Comparison of ENCODE assay signal across 8 cellular contexts in the genomic region with DNA sequence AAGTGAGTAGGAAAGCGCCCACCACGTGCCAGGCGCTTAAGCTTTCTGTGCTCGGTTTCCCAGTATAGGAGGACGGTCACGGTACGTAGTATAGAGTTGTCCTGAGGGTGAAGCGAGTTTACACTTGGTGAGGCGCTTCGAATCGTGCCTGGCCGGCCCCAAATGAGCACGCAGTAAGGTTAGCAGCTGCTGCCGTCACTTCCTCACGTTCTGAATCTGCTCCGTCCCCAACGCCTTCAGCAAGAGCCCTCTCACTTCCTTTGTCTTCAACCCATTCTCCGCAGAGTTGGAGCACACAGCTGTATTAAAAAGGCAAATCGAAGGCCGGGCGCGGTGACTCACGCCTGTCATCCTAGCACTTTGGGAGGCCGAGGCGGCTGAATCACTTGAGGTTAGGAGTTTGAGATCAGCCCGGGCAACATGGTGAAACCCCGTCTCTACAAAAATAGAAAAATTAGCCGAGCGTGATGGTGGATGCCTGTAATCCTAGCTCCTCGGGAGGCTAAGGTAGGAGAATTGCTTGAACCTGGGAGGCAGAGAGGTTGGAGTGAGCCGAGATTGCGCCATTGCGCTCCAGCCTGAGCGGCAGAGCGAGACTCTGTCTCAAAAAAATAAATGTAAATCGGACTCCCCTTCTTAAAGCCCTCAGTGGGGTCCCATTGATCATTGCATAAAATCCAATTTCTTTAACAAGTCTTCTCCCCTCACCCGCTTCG. TPM values are rescaled to one million over a fixed set of nuclear protein-coding genes. Genes with fewer than 3 reads are reported as not detected.
DNase-seq lines count a peak whose midpoint lies in the region; ATAC-seq and TF ChIP-seq lines count a peak whose summit lies in the region.

No MANE protein-coding gene starts in this region.

- peak overlapping the region; percentile 98 for H2AFZ ChIP-seq in GM23248

- peak overlapping the region; percentile 97 for H3K9ac ChIP-seq in GM23248
- peak overlapping the region; percentile 85 for H3K9ac ChIP-seq in adipocyte (ENCODE audit: low read length)

- H3K9me2 ChIP-seq in GM23248 (ENCODE audit: insufficient read depth) = no peaks in the 10 kb centered on the region

- in situ Hi-C loops in GM23248 (cut with MboI) = no loop called here

- H3K4me3 ChIP-seq in GM23248 = peak overlapping the region; percentile 90
- H3K4me3 ChIP-seq in adipocyte (ENCODE audit: low read length) = peak overlapping the region; percentile 97
- H3K4me3 ChIP-seq in right cardiac atrium (ENCODE audit: low read length) = peak overlapping the region; percentile 70
- peak overlapping the region; percentile 67 to 94 (median 76) for H3K4me3 ChIP-seq in sigmoid colon

- peak overlapping the region; percentile 98 for H3K4me2 ChIP-seq in GM23248 (ENCODE audit: unreplicated experiment)

- H3K9me3 ChIP-seq in GM23248 (ENCODE audit: low read depth) = no peaks in the 10 kb centered on the region
- H3K9me3 ChIP-seq in adipocyte (ENCODE audit: control insufficient read depth, low read length) = no peaks in the 10 kb centered on the region
- no peaks in the 10 kb centered on the region for H3K9me3 ChIP-seq in right cardiac atrium (ENCODE audit: control insufficient read depth, low read length)
- no peaks in the 10 kb centered on the region for H3K9me3 ChIP-seq in sigmoid colon

- ATAC-seq in right cardiac atrium = peak; percentile 4 to 12

- DNase-seq in EH (ENCODE audit: low read depth) (peak; percentile 97), GM23248 (peak; percentile 96), LHCN-M2 (ENCODE audit: low read depth) (peak; percentile 95), T follicular helper cell (ENCODE audit: low read depth) (peak; percentile 66), adipocyte (ENCODE audit: low read depth) (peak; percentile 87), right cardiac atrium (peak; percentile 58 to 71 (median 63)), sigmoid colon (peak; percentile 79), epidermal melanocyte (ENCODE audit: insufficient read length, low spot score) (no peak)

- TF ChIP-seq CTCF in sigmoid colon (IDR thresholded peaks at IDR 0.05) = no peak

- no peak for TF ChIP-seq EP300 in sigmoid colon (IDR thresholded peaks at IDR 0.05)

- H3K27ac ChIP-seq in GM23248 (peak overlapping the region; percentile 96), right cardiac atrium (ENCODE audit: low read length) (peak overlapping the region; percentile 1), sigmoid colon (peak overlapping the region; percentile 87 to 98 (median 92))

- H3K36me3 ChIP-seq in GM23248 (ENCODE audit: low read depth) (0 out of 2 replicates have a peak, but pooled peaks cover 3% of the 10 kb centered on the region), adipocyte (ENCODE audit: control insufficient read depth, insufficient read depth, low read length, severe bottlenecking) (peaks cover 4% of the 10 kb centered on the region), sigmoid colon (no peaks in the 10 kb centered on the region)

- 8 to 9% methylated on average over 38 of the region's 38 CpGs for WGBS in GM23248 (ENCODE audit: low coverage in 1 of 2, low lambda C conversion rate in 2 of 2, missing lambda C conversion rate in 2 of 2), 2 experiments
- 15% methylated on average over 38 of the region's 38 CpGs for WGBS in right cardiac atrium
- WGBS in sigmoid colon, 2 donors = 7 to 14% methylated on average over 38 of the region's 38 CpGs

- H3F3A ChIP-seq in GM23248 (ENCODE audit: insufficient read depth) = peaks cover 33% of the 10 kb centered on the region

- intact Hi-C loops in right cardiac atrium (cut with DNase I) = no loop called here
- intact Hi-C loops in sigmoid colon (cut with DNase I) = loop anchor here (10.0 kb wide), 1 partner anchor 1392 kb away; the partner anchor contains the start of gene ZC3H14

- H3K27me3 ChIP-seq in GM23248 (replicated peaks; ENCODE audit: insufficient read depth) (no peaks in the 10 kb centered on the region), adipocyte (replicated peaks; ENCODE audit: control insufficient read depth, insufficient read depth, low read length) (no peaks in the 10 kb centered on the region), right cardiac atrium (ENCODE audit: control insufficient read depth, insufficient read depth) (no peaks in the 10 kb centered on the region), sigmoid colon (no peaks in the 10 kb centered on the region)

- H3K79me2 ChIP-seq in GM23248 (ENCODE audit: insufficient read depth) = peaks cover 51% of the 10 kb centered on the region

- H3K4me1 ChIP-seq in GM23248 (ENCODE audit: insufficient read depth) = peaks cover 16% of the 10 kb centered on the region
- H3K4me1 ChIP-seq in adipocyte (ENCODE audit: control insufficient read depth, insufficient read depth, low read length) = peaks cover 18% of the 10 kb centered on the region
- peaks cover 6% of the 10 kb centered on the region for H3K4me1 ChIP-seq in right cardiac atrium (ENCODE audit: control insufficient read depth, insufficient read depth, low read length)
- peaks cover 0 to 27% (median 20%) of the 10 kb centered on the region in 4 donors for H3K4me1 ChIP-seq in sigmoid colon

- H4K20me1 ChIP-seq in GM23248 (ENCODE audit: insufficient read depth) = no peaks in the 10 kb centered on the region

- TF ChIP-seq POLR2A in sigmoid colon (IDR thresholded peaks at IDR 0.05) = no peak

RNA-seq across cellular contexts. Expression of gene TDP1, which starts 0.7 kb away (rescaled TPM):
- 12.6 and 16.3 TPM in 2 replicates for total RNA-seq in GM23248 (2014; rRNA removed; shearing (Covaris generic))
- polyA plus RNA-seq in GM23248 (2016; fragmentation: Nextera tagmentation; extraction: Ambion mirVana) = 11.1 and 11.8 TPM in 2 replicates
- total RNA-seq in LHCN-M2 (2014; rRNA removed) = 44.1 and 48.1 TPM in 2 replicates
- 18.9 TPM for polyA plus RNA-seq in LHCN-M2 (2012)
- total RNA-seq in right cardiac atrium = 1 to 10 TPM; 3.8 to 5.4 (median 4.3) TPM
- polyA plus RNA-seq in right cardiac atrium = 1.3 TPM
- total RNA-seq in sigmoid colon = 1 to 10 TPM; 6.4 to 8.3 (median 7.5) TPM
- 10 to 100 TPM in 1 of 3 donors, 1 to 10 TPM in 2; 6.0 to 11.7 (median 6.2) TPM for polyA plus RNA-seq in sigmoid colon

RNA-seq across cellular contexts. Expression of gene EFCAB11, which starts 1.9 kb away (rescaled TPM):
- total RNA-seq in GM23248 (2014; rRNA removed; shearing (Covaris generic)) = 4.3 and 7.9 TPM in 2 replicates
- polyA plus RNA-seq in GM23248 (2016; fragmentation: Nextera tagmentation; extraction: Ambion mirVana) (16.2 and 16.4 TPM in 2 replicates), right cardiac atrium (4.2 TPM), sigmoid colon (1 to 10 TPM; 7.2 to 9.0 (median 8.3) TPM)
- total RNA-seq in LHCN-M2 (2014; rRNA removed) (12.0 and 13.5 TPM in 2 replicates), right cardiac atrium (1 to 10 TPM; 3.0 to 4.2 (median 4.1) TPM), sigmoid colon (1 to 10 TPM; 7.8 to 8.9 (median 8.8) TPM)
- polyA plus RNA-seq in LHCN-M2 (2012) = 9.3 TPM

Comparison
In these comparisons a context has a peak if more than half of its experiments do, and no peak if none do; other contexts are left out.
1. H3K27ac ChIP-seq: peak in every context shown above with its lines; median percentile 96 in GM23248; 92 in sigmoid colon; 1 in right cardiac atrium.